8 cellular contexts compared by ENCODE assay signal in genomic region chr17:1713878-1714487, GRCh38. TPM values are rescaled to one million over a fixed set of nuclear protein-coding genes. Genes with fewer than 3 reads are reported as not detected.
DNase-seq lines count a peak whose midpoint lies in the region; ATAC-seq and TF ChIP-seq lines count a peak whose summit lies in the region.

No MANE protein-coding gene starts in this region.

- H3F3A ChIP-seq in PC-9 (ENCODE audit: insufficient read depth, low read depth): peaks cover 48% of the 10 kb centered on the region

- no TSS peak for BruUV-seq in PC-9 (replicated peaks; lab: Mats Ljungman, UMichigan)

- CTCF ChIA-PET in PC-9 (lab: Charles Lee): interaction anchor here (0.5 to 1.9 kb wide), 5 partner anchors 30 to 151 kb away, joined by 3 to 8 read pairs (median 4); partner anchors contain the start of gene PRPF8

- no peaks in the 10 kb centered on the region for H3K9me3 Mint-ChIP-seq in effector memory CD8-positive, alpha-beta T cell
- no peaks in the 10 kb centered on the region for H3K9me3 Mint-ChIP-seq in nephron progenitor cell

- DNase-seq in right atrium auricular region (ENCODE audit: low spot score): no peak
- DNase-seq in Right ventricle myocardium superior: no peak
- peak in 1 of 2 experiments; percentile 57 for DNase-seq in PC-9
- DNase-seq in effector memory CD8-positive, alpha-beta T cell: no peak
- peak; percentile 63 for DNase-seq in nephron progenitor cell
- no peak for DNase-seq in SKM-1 treated with dmso at 0.1 percent for 144 hours (lab: John Stamatoyannopoulos, UW; ENCODE audit: unreplicated experiment)
- DNase-seq in activated CD8-positive, alpha-beta memory T cell treated with anti-CD3 and anti-CD28 coated beads, Interleukin-2, amount 50 U/mL, for 4 hours: no peak

- intact Hi-C loops in Right ventricle myocardium superior (cut with DNase I) (loop anchor here (5.0 kb wide), 1 partner anchor 47 kb away; no protein-coding TSS in a partner anchor), PC-9 (cut with micrococcal nuclease; ENCODE audit: unreplicated experiment) (loop anchor here (1.0 to 10.0 kb wide), 4 partner anchors 73 to 455 kb away; no protein-coding TSS in a partner anchor)

- peak overlapping the region; percentile 96 to 97 for H3K4me3 Mint-ChIP-seq in effector memory CD8-positive, alpha-beta T cell
- H3K4me3 Mint-ChIP-seq in nephron progenitor cell: peak overlapping the region; percentile 80

- POLR2A ChIA-PET in PC-9 (lab: Charles Lee; ENCODE audit: unreplicated experiment): interaction anchor here (0.9 kb wide), 2 partner anchors 39 to 115 kb away, joined by 3 to 7 read pairs; partner anchors contain the start of gene SMYD4

- H3K27me3 Mint-ChIP-seq in effector memory CD8-positive, alpha-beta T cell: no peaks in the 10 kb centered on the region
- H3K27me3 Mint-ChIP-seq in nephron progenitor cell (ENCODE audit: low read depth, poor library complexity): peaks cover 20% of the 10 kb centered on the region

- H3K27ac ChIP-seq in right atrium auricular region: peak overlapping the region; percentile 100
- peak overlapping the region; percentile 81 for H3K27ac ChIP-seq in PC-9

- H3K36me3 Mint-ChIP-seq in effector memory CD8-positive, alpha-beta T cell (ENCODE audit: insufficient read depth): peaks cover 24% of the 10 kb centered on the region
- H3K36me3 Mint-ChIP-seq in nephron progenitor cell (ENCODE audit: low read depth): no peaks in the 10 kb centered on the region

- ATAC-seq in Right ventricle myocardium superior (ENCODE audit: poor library complexity): no peak
- no peak for ATAC-seq in effector memory CD8-positive, alpha-beta T cell (replicated peaks)
- ATAC-seq in GM21528 (IDR thresholded peaks at IDR 0.05; ENCODE audit: low FRiP score, unreplicated experiment): no peak

- peaks cover 30 to 34% of the 10 kb centered on the region in 2 donors for H3K4me1 Mint-ChIP-seq in effector memory CD8-positive, alpha-beta T cell (ENCODE audit: low read depth in 2 of 2)
- peaks cover 74% of the 10 kb centered on the region for H3K4me1 Mint-ChIP-seq in nephron progenitor cell

- H3K27ac Mint-ChIP-seq in effector memory CD8-positive, alpha-beta T cell: peak overlapping the region; percentile 64 to 92
- H3K27ac Mint-ChIP-seq in nephron progenitor cell: peak overlapping the region; percentile 88

- no peak for TF ChIP-seq CTCF in right atrium auricular region (IDR thresholded peaks at IDR 0.05)
- TF ChIP-seq CTCF in PC-9 (conservative IDR thresholded peaks at IDR 0.05): peak; percentile 63; the same call in 1 of the 2 replicates
- TF ChIP-seq CTCF in nephron progenitor cell (IDR thresholded peaks at IDR 0.05): peak; percentile 46

- peaks cover 4% of the 10 kb centered on the region; the same call in 1 of the 2 replicates for H4K20me1 ChIP-seq in PC-9 (ENCODE audit: insufficient read depth)

- H3K4me3 ChIP-seq in right atrium auricular region: peak overlapping the region; percentile 86 to 100
- peak overlapping the region; percentile 81 for H3K4me3 ChIP-seq in PC-9

- H3K36me3 ChIP-seq in right atrium auricular region (peaks cover 42% of the 10 kb centered on the region), PC-9 (ENCODE audit: low read depth) (0 out of 2 replicates have a peak, but pooled peaks cover 14% of the 10 kb centered on the region)

- peaks cover 20% of the 10 kb centered on the region for H3K79me2 ChIP-seq in PC-9 (ENCODE audit: low read depth)

- no peak overlapping the region for H2AFZ ChIP-seq in PC-9

- H3K4me2 ChIP-seq in PC-9: peak overlapping the region; percentile 72

- peaks cover 0 to 68% of the 10 kb centered on the region in 2 donors for H3K4me1 ChIP-seq in right atrium auricular region
- peaks cover 33% of the 10 kb centered on the region for H3K4me1 ChIP-seq in PC-9 (replicated peaks; ENCODE audit: insufficient read depth)

- H3K9me2 ChIP-seq in PC-9 (ENCODE audit: insufficient read depth): no peaks in the 10 kb centered on the region

- H3K9me3 ChIP-seq in right atrium auricular region (no peaks in the 10 kb centered on the region), PC-9 (ENCODE audit: insufficient read depth, low read depth) (no peaks in the 10 kb centered on the region)

- H3K27me3 ChIP-seq in right atrium auricular region (no peaks in the 10 kb centered on the region), PC-9 (ENCODE audit: insufficient read depth, low read depth) (no peaks in the 10 kb centered on the region)

RNA-seq across cellular contexts. Expression of gene TLCD2, which starts 3.8 kb away (rescaled TPM):
- 1 to 10 TPM; 1.1 to 3.7 TPM for total RNA-seq in right atrium auricular region
- 2.0 TPM for total RNA-seq in Right ventricle myocardium superior
- 6.1 and 6.7 TPM in 2 replicates for total RNA-seq in PC-9 (2021)

RNA-seq across cellular contexts. Expression of gene WDR81, which starts 10.5 kb away (rescaled TPM):
- 10 to 100 TPM; 10.9 to 17.9 TPM for total RNA-seq in right atrium auricular region
- total RNA-seq in Right ventricle myocardium superior: 8.5 TPM
- total RNA-seq in PC-9 (2021): 20.2 and 20.5 TPM in 2 replicates

RNA-seq across cellular contexts. Expression of gene SERPINF2, which starts 28.7 kb away (rescaled TPM):
- total RNA-seq in right atrium auricular region (1 to 10 TPM; 1.0 to 1.5 TPM), Right ventricle myocardium superior (0.32 TPM), PC-9 (2021) (9.5 and 10.5 TPM in 2 replicates)

RNA-seq across cellular contexts. Expression of gene PRPF8, which starts 29.3 kb away (rescaled TPM):
- total RNA-seq in right atrium auricular region: 100 to 1,000 TPM in 1 of 2 donors, 10 to 100 TPM in 1; 90.1 to 144 TPM
- 125 TPM for total RNA-seq in Right ventricle myocardium superior
- total RNA-seq in PC-9 (2021): 437 and 496 TPM in 2 replicates

RNA-seq across cellular contexts. Expression of gene SERPINF1, which starts 47.9 kb away (rescaled TPM):
- total RNA-seq in right atrium auricular region: 100 to 1,000 TPM; 348 to 498 TPM
- total RNA-seq in Right ventricle myocardium superior: 131 TPM
- total RNA-seq in PC-9 (2021): 0.57 and 0.75 TPM in 2 replicates

Comparison
In these comparisons a context has a peak if more than half of its experiments do, and no peak if none do; other contexts are left out.
1. CTCF ChIP-seq: peak in PC-9 (single experiment) and nephron progenitor cell (single experiment); none in right atrium auricular region (0 of 2).